In genomic region chr5:98076501-98076900, GRCh38 we compare ENCODE assay signal across 24 cellular contexts.
"Had no signal": no experiment of that assay in that cellular context is flagged by ENCODE, and none has a peak within 500 bp of the region (broad histone marks: within the 10 kb centered on the region; RNA-seq: fewer than 3 reads in every experiment).

No MANE protein-coding gene starts in this region.

- DNase-seq: KBM-7, MG63, MV-4-11, NCI-H1048, NCI-H1105, NCI-H1417, NCI-H1436 treated with DMSO at 0.1 percent for 48 hours, NCI-H1694, NCI-H187 treated with DMSO at 0.1 percent for 48 hours, NCI-H2029 treated with DMSO at 0.1 percent for 48 hours, NCI-H2171 treated with DMSO at 0.1 percent for 48 hours, NCI-H345, NCI-H446 treated with DMSO at 0.1 percent for 48 hours, NCI-H510A treated with DMSO at 0.1 percent for 48 hours, NCI-H69, Right ventricle myocardium superior, RPMI8226, SIG-M5, SK-N-SH, SW 1271, T-cell had no signal

- H3K4me2 ChIP-seq: SK-N-SH had no signal

- H3K4me1 Mint-ChIP-seq: T-cell had no signal

- H3K27ac Mint-ChIP-seq: T-cell; T-helper 1 cell treated with Interleukin-12 subunit alpha and Interleukin-12 subunit beta and Interleukin-4 antibody, amounts not matched to agents 30 μg/mL and 1 μg/mL, for 36 hours had no signal

- H3K4me3 ChIP-seq: MG63, SJSA1 had no signal

- H3K36me3 Mint-ChIP-seq: T-cell had no signal

- H3K27me3 Mint-ChIP-seq: T-cell had no signal

- FAIRE-seq: RCC 7860 had no signal

- H3K36me3 ChIP-seq: MG63, SJSA1 had no signal

- H3K9ac ChIP-seq: SK-N-SH had no signal

- ATAC-seq: T-cell had no signal

- H3K4me3 Mint-ChIP-seq: T-cell; T-helper 1 cell treated with Interleukin-12 subunit alpha and Interleukin-12 subunit beta and Interleukin-4 antibody, amounts not matched to agents 30 μg/mL and 1 μg/mL, for 36 hours had no signal

- H3K9me3 Mint-ChIP-seq: T-cell; T-helper 1 cell treated with Interleukin-12 subunit alpha and Interleukin-12 subunit beta and Interleukin-4 antibody, amounts not matched to agents 30 μg/mL and 1 μg/mL, for 36 hours had no signal

- H3K27me3 ChIP-seq: MG63, SJSA1 had no signal

- H3K4me1 ChIP-seq: SJSA1 had no signal

- H3K27ac ChIP-seq: SJSA1 had no signal
